8 cellular contexts compared by ENCODE assay signal in the genomic region with DNA sequence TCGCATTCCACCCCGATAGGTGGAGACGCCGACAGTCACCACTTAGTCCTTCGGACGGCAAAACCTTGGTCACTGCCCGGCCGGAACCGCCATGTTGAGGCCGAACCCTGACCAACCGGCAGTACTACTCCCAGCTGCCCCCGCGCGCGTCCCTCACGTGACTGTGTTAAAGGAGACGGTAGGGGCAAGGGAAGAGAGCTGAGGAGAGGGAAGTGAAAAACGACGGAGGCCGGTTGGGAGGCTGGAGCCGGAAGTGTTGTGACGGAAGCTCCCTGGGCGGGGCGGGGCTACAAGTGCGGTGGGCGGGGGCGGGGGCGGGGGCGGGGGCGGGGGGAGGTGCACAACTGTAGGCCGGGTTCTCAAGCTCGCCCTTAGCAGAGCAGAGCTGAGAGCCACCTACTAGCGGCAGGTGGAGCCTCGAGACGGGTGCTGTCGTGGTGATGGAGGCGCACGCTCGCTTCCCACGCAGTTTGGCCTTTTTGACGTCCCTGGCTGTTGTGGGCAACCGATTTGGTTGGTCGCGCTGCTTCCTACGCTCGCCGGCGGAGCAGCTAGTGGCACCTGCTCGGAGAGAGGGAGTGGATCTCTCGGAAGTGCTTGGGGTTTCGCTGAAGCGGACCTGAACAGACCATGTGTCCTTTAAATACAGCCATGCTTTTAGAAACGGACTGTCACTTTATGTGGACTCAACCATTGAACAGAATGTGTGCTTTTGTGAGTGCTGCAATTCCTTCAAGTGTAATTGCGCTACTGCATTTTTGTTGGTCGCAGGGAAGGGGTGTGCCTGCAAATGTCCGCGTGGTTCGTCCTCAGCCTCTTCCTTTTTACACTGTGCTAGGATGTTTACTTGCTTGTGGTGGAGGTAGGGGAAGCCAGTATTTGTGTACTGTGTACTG. TPM values are rescaled to one million over a fixed set of nuclear protein-coding genes. Genes with fewer than 3 reads are reported as not detected.
DNase-seq lines count a peak whose midpoint lies in the region; ATAC-seq and TF ChIP-seq lines count a peak whose summit lies in the region.

A gene with protein sequence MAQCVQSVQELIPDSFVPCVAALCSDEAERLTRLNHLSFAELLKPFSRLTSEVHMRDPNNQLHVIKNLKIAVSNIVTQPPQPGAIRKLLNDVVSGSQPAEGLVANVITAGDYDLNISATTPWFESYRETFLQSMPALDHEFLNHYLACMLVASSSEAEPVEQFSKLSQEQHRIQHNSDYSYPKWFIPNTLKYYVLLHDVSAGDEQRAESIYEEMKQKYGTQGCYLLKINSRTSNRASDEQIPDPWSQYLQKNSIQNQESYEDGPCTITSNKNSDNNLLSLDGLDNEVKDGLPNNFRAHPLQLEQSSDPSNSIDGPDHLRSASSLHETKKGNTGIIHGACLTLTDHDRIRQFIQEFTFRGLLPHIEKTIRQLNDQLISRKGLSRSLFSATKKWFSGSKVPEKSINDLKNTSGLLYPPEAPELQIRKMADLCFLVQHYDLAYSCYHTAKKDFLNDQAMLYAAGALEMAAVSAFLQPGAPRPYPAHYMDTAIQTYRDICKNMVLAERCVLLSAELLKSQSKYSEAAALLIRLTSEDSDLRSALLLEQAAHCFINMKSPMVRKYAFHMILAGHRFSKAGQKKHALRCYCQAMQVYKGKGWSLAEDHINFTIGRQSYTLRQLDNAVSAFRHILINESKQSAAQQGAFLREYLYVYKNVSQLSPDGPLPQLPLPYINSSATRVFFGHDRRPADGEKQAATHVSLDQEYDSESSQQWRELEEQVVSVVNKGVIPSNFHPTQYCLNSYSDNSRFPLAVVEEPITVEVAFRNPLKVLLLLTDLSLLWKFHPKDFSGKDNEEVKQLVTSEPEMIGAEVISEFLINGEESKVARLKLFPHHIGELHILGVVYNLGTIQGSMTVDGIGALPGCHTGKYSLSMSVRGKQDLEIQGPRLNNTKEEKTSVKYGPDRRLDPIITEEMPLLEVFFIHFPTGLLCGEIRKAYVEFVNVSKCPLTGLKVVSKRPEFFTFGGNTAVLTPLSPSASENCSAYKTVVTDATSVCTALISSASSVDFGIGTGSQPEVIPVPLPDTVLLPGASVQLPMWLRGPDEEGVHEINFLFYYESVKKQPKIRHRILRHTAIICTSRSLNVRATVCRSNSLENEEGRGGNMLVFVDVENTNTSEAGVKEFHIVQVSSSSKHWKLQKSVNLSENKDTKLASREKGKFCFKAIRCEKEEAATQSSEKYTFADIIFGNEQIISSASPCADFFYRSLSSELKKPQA (N-terminal part only) (minus strand): TSS at position 130 of the 896 bp plus-strand sequence. CDS start 364 bp downstream, outside the sequence.

- peak; percentile 87 for ATAC-seq in GM21381 (IDR thresholded peaks at IDR 0.05; ENCODE audit: unreplicated experiment)

- H3K4me3 Mint-ChIP-seq in Calu3 (ENCODE audit: low read depth, unreplicated experiment) = peak within 1 kb of the TSS; percentile 99
- peak within 1 kb of the TSS; percentile 98 for H3K4me3 Mint-ChIP-seq in endodermal cell

- peaks cover 6% of the 10 kb centered on the region for H3K36me3 ChIP-seq in NT2/D1 (ENCODE audit: insufficient read depth, insufficient read length, low read length)
- H3K36me3 ChIP-seq in endodermal cell (ENCODE audit: control insufficient read depth, insufficient read depth, low read length) = peaks cover 10% of the 10 kb centered on the region
- H3K36me3 ChIP-seq in mesodermal cell (ENCODE audit: control insufficient read depth, insufficient read depth, low read length) = peaks cover 4% of the 10 kb centered on the region

- H3K27me3 ChIP-seq in NT2/D1 (ENCODE audit: insufficient read depth, insufficient read length) (peaks cover 3% of the 10 kb centered on the region), endodermal cell (ENCODE audit: control insufficient read depth, insufficient read depth, low read length, poor library complexity, severe bottlenecking) (no peaks in the 10 kb centered on the region)

- intact Hi-C loops in Calu3 (cut with micrococcal nuclease; ENCODE audit: unreplicated experiment) = loop anchor here (5.0 kb wide), 1 partner anchor 149 kb away; a partner anchor contains a TSS

- no peaks in the 10 kb centered on the region; the same call in 1 of the 2 replicates for H3K9me3 ChIP-seq in NT2/D1 (ENCODE audit: insufficient read depth, low read length)
- peaks cover 21% of the 10 kb centered on the region for H3K9me3 ChIP-seq in endodermal cell (ENCODE audit: control insufficient read depth, low read length)
- H3K9me3 ChIP-seq in mesodermal cell (ENCODE audit: control insufficient read depth, low read length) = peaks cover 7% of the 10 kb centered on the region

- H3K27ac Mint-ChIP-seq in Calu3 (ENCODE audit: unreplicated experiment) (peak within 1 kb of the TSS; percentile 99), endodermal cell (peak within 1 kb of the TSS; percentile 100)

- 0% methylated on average over 25 to 47 of the region's 58 CpGs for WGBS in endodermal cell (ENCODE audit: insufficient coverage in 1 of 2, insufficient read length in 1 of 2), 2 experiments
- 0 to 1% methylated on average over 30 to 44 of the region's 58 CpGs for whole genome bisulfite sequencing in mesodermal cell (ENCODE audit: insufficient coverage in 2 of 2), 2 experiments

- peaks cover 35% of the 10 kb centered on the region for H3K36me3 Mint-ChIP-seq in Calu3 (ENCODE audit: insufficient read depth, unreplicated experiment)
- H3K36me3 Mint-ChIP-seq in endodermal cell (ENCODE audit: low read depth) = peaks cover 28% of the 10 kb centered on the region

- no peak for TF ChIP-seq CTCF in Calu3 (IDR thresholded peaks at IDR 0.05; ENCODE audit: unreplicated experiment)
- TF ChIP-seq CTCF in endodermal cell (conservative IDR thresholded peaks at IDR 0.05) = peak; percentile 45

- DNase-seq in Calu3 (peak; percentile 98), HUDEP-2 (lab: John Stamatoyannopoulos, UW; ENCODE audit: unreplicated experiment in 76 of 76) (peak in 75 of 76 experiments; percentile 75 to 99 (median 95)), NT2/D1 (ENCODE audit: low read depth, low spot score) (peak; percentile 92), endodermal cell (peak; percentile 99)
- DNase-seq in activated CD8-positive, alpha-beta memory T cell treated with anti-CD3 and anti-CD28 coated beads, Interleukin-2, amount 50 U/mL, for 1 hour (ENCODE audit: extremely low read depth) = peak; percentile 86
- peak; percentile 80 to 81 for DNase-seq in stimulated activated CD8-positive, alpha-beta memory T cell treated with anti-CD3 and anti-CD28 coated beads, Interleukin-15, amount 100 ng/mL, for 4 hours (ENCODE audit: low read depth in 2 of 2)

- BruUV-seq in Calu3 (replicated peaks; lab: Mats Ljungman, UMichigan) = TSS peak; percentile 95

- H3K4me1 Mint-ChIP-seq in Calu3 (ENCODE audit: low read depth, unreplicated experiment) = peaks cover 33% of the 10 kb centered on the region
- peaks cover 17% of the 10 kb centered on the region for H3K4me1 Mint-ChIP-seq in endodermal cell

- H3K27ac ChIP-seq in endodermal cell (ENCODE audit: low read depth, low read length) (peak within 1 kb of the TSS; percentile 90), mesodermal cell (ENCODE audit: low read depth, low read length, severe bottlenecking) (peak within 1 kb of the TSS; percentile 95)

- H3K9me3 Mint-ChIP-seq in Calu3 (ENCODE audit: low read depth, unreplicated experiment) = peaks cover 3% of the 10 kb centered on the region
- H3K9me3 Mint-ChIP-seq in endodermal cell = peaks cover 29% of the 10 kb centered on the region

- peak within 1 kb of the TSS; percentile 97 for H3K4me3 ChIP-seq in NT2/D1 (ENCODE audit: insufficient read length, low read depth)
- H3K4me3 ChIP-seq in endodermal cell (ENCODE audit: low read length) = peak within 1 kb of the TSS; percentile 95
- peak within 1 kb of the TSS; percentile 94 for H3K4me3 ChIP-seq in mesodermal cell (ENCODE audit: extremely low read depth, insufficient read depth, low read length, poor library complexity, severe bottlenecking)

- H3K4me1 ChIP-seq in NT2/D1 (ENCODE audit: insufficient read depth, insufficient read length) (peaks cover 3% of the 10 kb centered on the region), endodermal cell (ENCODE audit: control insufficient read depth, insufficient read depth, low read length) (no peaks in the 10 kb centered on the region), mesodermal cell (ENCODE audit: control insufficient read depth, insufficient read depth, low read length, poor library complexity, severe bottlenecking) (peaks cover 9% of the 10 kb centered on the region)

- H3K9ac ChIP-seq in NT2/D1 (ENCODE audit: insufficient read length, low read depth) (peak within 1 kb of the TSS; percentile 95), endodermal cell (ENCODE audit: extremely low read depth, low read length, poor library complexity, severe bottlenecking) (peak within 1 kb of the TSS; percentile 97)

- H3K27me3 Mint-ChIP-seq in Calu3 (ENCODE audit: unreplicated experiment) = no peaks in the 10 kb centered on the region
- H3K27me3 Mint-ChIP-seq in endodermal cell (ENCODE audit: insufficient read depth) = no peaks in the 10 kb centered on the region

- CTCF ChIA-PET in Calu3 (lab: Charles Lee) = interaction anchor here (0.7 to 2.4 kb wide), 9 partner anchors 12 to 1125 kb away, joined by 3 to 10 read pairs (median 4); a partner anchor contains a TSS

RNA-seq across cellular contexts. Expression of the gene that starts here (rescaled TPM):
- 38.0 and 40.1 TPM in 2 replicates for total RNA-seq in Calu3 (2022)
- total RNA-seq in endodermal cell = 10 to 100 TPM; 45.2 to 49.0 TPM
- polyA plus RNA-seq in endodermal cell (2013, experiment 1 of 2) = 28.3 TPM
- 28.5 TPM for polyA plus RNA-seq in endodermal cell (2013, experiment 2 of 2)
- 26.8 TPM for polyA plus RNA-seq in mesodermal cell (2013, experiment 1 of 2)
- 29.2 TPM for polyA plus RNA-seq in mesodermal cell (2013, experiment 2 of 2)

Comparison
In these comparisons a context has a peak if more than half of its experiments do, and no peak if none do; other contexts are left out.
1. Peak in every context shown above with its lines: DNase-seq, ATAC-seq, H3K4me3 ChIP-seq and H3K27ac ChIP-seq.